ENCODE assay signal across 8 cellular contexts in genomic region chr15:77083381-77084160, GRCh38. TPM values are rescaled to one million over a fixed set of nuclear protein-coding genes. Genes with fewer than 3 reads are reported as not detected.
A peak's percentile ranks its signal among the peaks of the same experiment; 100 is the strongest.
DNase-seq lines count a peak whose midpoint lies in the region; ATAC-seq and TF ChIP-seq lines count a peak whose summit lies in the region.

No MANE protein-coding gene starts in this region.

- peaks cover 5% of the 10 kb centered on the region for H3K27me3 Mint-ChIP-seq in activated T-cell treated with anti-CD3 and anti-CD28 coated beads, Interleukin-2, amount 50 U/mL, for 72 hours (ENCODE audit: low read depth)
- no peaks in the 10 kb centered on the region for H3K27me3 Mint-ChIP-seq in natural killer cell treated with Interleukin-12 subunit alpha and Interleukin-12 subunit beta and Interleukin-15 and Interleukin-18, amount 100 ng/mL, for 72 hours

- H3K36me3 Mint-ChIP-seq in activated T-cell treated with anti-CD3 and anti-CD28 coated beads, Interleukin-2, amount 50 U/mL, for 72 hours (ENCODE audit: insufficient read depth in 2 of 2) = no peaks in the 10 kb centered on the region
- H3K36me3 Mint-ChIP-seq in natural killer cell treated with Interleukin-12 subunit alpha and Interleukin-12 subunit beta and Interleukin-15 and Interleukin-18, amount 100 ng/mL, for 72 hours = no peaks in the 10 kb centered on the region

- peak overlapping the region; percentile 72 for H3K27ac Mint-ChIP-seq in activated T-cell treated with anti-CD3 and anti-CD28 coated beads, Interleukin-2, amount 50 U/mL, for 72 hours
- H3K27ac Mint-ChIP-seq in natural killer cell treated with Interleukin-12 subunit alpha and Interleukin-12 subunit beta and Interleukin-15 and Interleukin-18, amount 100 ng/mL, for 72 hours = peak overlapping the region; percentile 37 to 68

- H3K9me3 Mint-ChIP-seq in activated T-cell treated with anti-CD3 and anti-CD28 coated beads, Interleukin-2, amount 50 U/mL, for 72 hours = no peaks in the 10 kb centered on the region
- no peaks in the 10 kb centered on the region for H3K9me3 Mint-ChIP-seq in natural killer cell treated with Interleukin-12 subunit alpha and Interleukin-12 subunit beta and Interleukin-15 and Interleukin-18, amount 100 ng/mL, for 72 hours

- H3K4me1 Mint-ChIP-seq in activated T-cell treated with anti-CD3 and anti-CD28 coated beads, Interleukin-2, amount 50 U/mL, for 72 hours (ENCODE audit: low read depth) = peaks cover 40% of the 10 kb centered on the region
- peaks cover 21 to 27% of the 10 kb centered on the region in 2 donors for H3K4me1 Mint-ChIP-seq in natural killer cell treated with Interleukin-12 subunit alpha and Interleukin-12 subunit beta and Interleukin-15 and Interleukin-18, amount 100 ng/mL, for 72 hours (ENCODE audit: low read depth in 2 of 2)

- no peak for TF ChIP-seq CTCF in fibroblast of mammary gland (conservative IDR thresholded peaks at IDR 0.05; ENCODE audit: control insufficient read depth, insufficient read depth, low read depth, low read length)

- peak overlapping the region; percentile 30 for H3K4me3 ChIP-seq in fibroblast of mammary gland (ENCODE audit: control insufficient read depth, low read depth, low read length)

- DNase-seq in NCI-H82 (lab: John Stamatoyannopoulos, UW) (peak; percentile 88), fibroblast of mammary gland (ENCODE audit: low read depth) (peak; percentile 61), 8988T (no peak)
- peak; percentile 57 to 63 for DNase-seq in activated T-cell treated with anti-CD3 and anti-CD28 coated beads, Interleukin-2, amount 50 U/mL, for 72 hours
- DNase-seq in natural killer cell treated with Interleukin-12 subunit alpha and Interleukin-12 subunit beta and Interleukin-15 and Interleukin-18, amount 100 ng/mL, for 72 hours (ENCODE audit: low spot score) = peak; percentile 81
- peak; percentile 68 for DNase-seq in stimulated activated naive CD8-positive, alpha-beta T cell treated with anti-CD3 and anti-CD28 coated beads, Interleukin-15, Interleukin-2, amounts not matched to agents 100 U/mL and 50 U/mL, for 24 hours

- ATAC-seq in GM18867 (IDR thresholded peaks at IDR 0.05; ENCODE audit: unreplicated experiment) = peak; percentile 83
- ATAC-seq in HG03196 (IDR thresholded peaks at IDR 0.05; ENCODE audit: unreplicated experiment) = peak; percentile 69
- ATAC-seq in activated T-cell treated with anti-CD3 and anti-CD28 coated beads, Interleukin-2, amount 50 U/mL, for 72 hours (replicated peaks in 1 of 2) = peak; percentile 89 to 91
- ATAC-seq in natural killer cell treated with Interleukin-12 subunit alpha and Interleukin-12 subunit beta and Interleukin-15 and Interleukin-18, amount 100 ng/mL, for 72 hours = peak; percentile 93 to 95
- peak; percentile 95 for ATAC-seq in stimulated activated naive CD8-positive, alpha-beta T cell treated with anti-CD3 and anti-CD28 coated beads, Interleukin-15, Interleukin-2, amounts not matched to agents 100 U/mL and 50 U/mL, for 24 hours

- H3K4me3 Mint-ChIP-seq in activated T-cell treated with anti-CD3 and anti-CD28 coated beads, Interleukin-2, amount 50 U/mL, for 72 hours = peak overlapping the region; percentile 74 to 79
- H3K4me3 Mint-ChIP-seq in natural killer cell treated with Interleukin-12 subunit alpha and Interleukin-12 subunit beta and Interleukin-15 and Interleukin-18, amount 100 ng/mL, for 72 hours = peak overlapping the region; percentile 72

RNA-seq across cellular contexts. Expression of gene TSPAN3, which starts 12.7 kb away (rescaled TPM):
- 10 to 100 TPM; 30.4 to 36.4 TPM for total RNA-seq in activated T-cell treated with anti-CD3 and anti-CD28 coated beads, Interleukin-2, amount 50 U/mL, for 72 hours
- 10 to 100 TPM; 49.3 to 54.9 TPM for total RNA-seq in natural killer cell treated with Interleukin-12 subunit alpha and Interleukin-12 subunit beta and Interleukin-15 and Interleukin-18, amount 100 ng/mL, for 72 hours
